Comparison of ENCODE assay signal across 21 cellular contexts in the genomic region with DNA sequence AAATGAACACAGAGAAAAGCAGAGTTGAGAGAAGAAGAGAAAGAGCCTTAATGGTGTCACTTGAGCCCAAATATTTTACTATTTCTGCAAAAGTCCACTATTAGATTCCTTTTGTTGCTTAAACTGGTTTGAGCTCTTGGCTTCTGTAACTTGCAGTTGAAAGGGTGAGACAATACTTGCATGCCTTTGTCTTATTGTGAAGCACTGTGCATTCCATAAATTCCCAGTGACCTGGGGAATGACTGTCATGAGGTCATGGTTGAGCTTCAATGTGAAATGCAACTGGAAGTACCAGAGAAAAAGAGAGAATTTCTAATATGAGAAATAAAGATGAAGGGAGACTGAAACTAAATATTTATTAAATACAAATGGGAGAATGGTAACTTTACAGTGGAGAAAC.
"Had no signal": no experiment of that assay in that cellular context is flagged by ENCODE, and none has a peak within 500 bp of the region (broad histone marks: within the 10 kb centered on the region; RNA-seq: fewer than 3 reads in every experiment).

No MANE protein-coding gene starts in this region.

- H3K4me1 ChIP-seq: colonic mucosa, gastrocnemius medialis, lower lobe of right lung, pancreas, right atrium auricular region, stomach, thyroid gland, upper lobe of left lung had no signal

- H3K27ac ChIP-seq: colonic mucosa, epithelial cell of prostate, gastrocnemius medialis, lower lobe of right lung, neutrophil, pancreas, right atrium auricular region, stomach, thyroid gland, upper lobe of left lung had no signal

- H3K4me3 ChIP-seq: colonic mucosa, gastrocnemius medialis, lower lobe of right lung, pancreas, right atrium auricular region, stomach, thyroid gland, upper lobe of left lung had no signal

- DNase-seq: colonic mucosa; effector CD8-positive, alpha-beta T cell; endodermal cell; foreskin fibroblast; gastrocnemius medialis; head of caudate nucleus; kidney glomerular epithelial cell; left colon; left ventricle myocardium superior; lower lobe of right lung; natural killer cell; pancreas; stimulated activated CD4-positive, alpha-beta T cell treated with anti-CD3 and anti-CD28 coated beads, Interleukin-2, amount 100 ng/mL, for 24 hours; stimulated activated CD4-positive, alpha-beta T cell treated with anti-CD3 and anti-CD28 coated beads, Interleukin-4, amount 100 ng/mL, for 24 hours; stimulated activated naive CD4-positive, alpha-beta T cell treated with Interleukin-2 at 50 U/mL for 16 hours; stomach; thyroid gland; upper lobe of left lung had no signal

- H3K9me3 ChIP-seq: colonic mucosa, gastrocnemius medialis, lower lobe of right lung, neutrophil, pancreas, right atrium auricular region, stomach, thyroid gland, upper lobe of left lung had no signal

- H3K27me3 ChIP-seq: colonic mucosa, gastrocnemius medialis, neutrophil, pancreas, right atrium auricular region, stomach, thyroid gland, upper lobe of left lung had no signal

- H3K36me3 ChIP-seq: colonic mucosa, gastrocnemius medialis, lower lobe of right lung, neutrophil, pancreas, right atrium auricular region, stomach, thyroid gland, upper lobe of left lung had no signal
